8 cellular contexts compared by ENCODE assay signal in the genomic region with DNA sequence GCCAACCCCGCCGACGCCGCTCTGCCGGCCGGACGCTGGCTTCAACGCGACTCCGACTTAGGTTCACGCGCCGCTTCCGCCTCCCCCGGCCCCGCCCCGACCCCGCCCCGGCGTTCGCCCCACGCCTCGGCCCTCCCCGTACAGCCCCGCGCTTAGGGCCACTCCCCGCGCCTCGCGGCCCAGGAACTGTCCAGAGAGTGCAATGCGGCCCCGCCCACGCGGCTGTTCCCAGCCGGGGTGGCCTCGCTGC. TPM values are rescaled to one million over a fixed set of nuclear protein-coding genes. Genes with fewer than 3 reads are reported as not detected.
DNase-seq lines count a peak whose midpoint lies in the region; ATAC-seq and TF ChIP-seq lines count a peak whose summit lies in the region.

Gene UBP1 (minus strand): TSS at position 78 of the 250 bp plus-strand sequence. CDS start 557 bp downstream, outside the sequence.

- H3K27ac ChIP-seq in SK-N-MC, result peak within 1 kb of the TSS; percentile 97
- H3K27ac ChIP-seq in urinary bladder (ENCODE audit: low read depth), result peak within 1 kb of the TSS; percentile 92

- under 1% methylated on average over 36 of the region's 36 CpGs for WGBS in urinary bladder

- no peak for DNase-seq in SK-N-MC (ENCODE audit: low read depth, low spot score)
- peak; percentile 99 for DNase-seq in ecto neural progenitor cell (ENCODE audit: low spot score)
- no peak for DNase-seq in mucosa of gallbladder (ENCODE audit: low spot score)
- DNase-seq in SK-N-DZ (ENCODE audit: low spot score), result no peak

- no peak for ATAC-seq in GM21825 (IDR thresholded peaks at IDR 0.05; ENCODE audit: unreplicated experiment)
- no peak for ATAC-seq in GM21526 (IDR thresholded peaks at IDR 0.05; ENCODE audit: low FRiP score, unreplicated experiment)

- H3K36me3 ChIP-seq in SK-N-MC (ENCODE audit: insufficient read depth, low read length) (no peaks in the 10 kb centered on the region), urinary bladder (ENCODE audit: insufficient read depth) (no peaks in the 10 kb centered on the region)

- H3K4me3 ChIP-seq in SK-N-MC (peak within 1 kb of the TSS; percentile 94), urinary bladder (ENCODE audit: low read depth, low read length) (peak within 1 kb of the TSS; percentile 98)

- H3K9me3 ChIP-seq in SK-N-MC (ENCODE audit: low read depth, low read length), result no peaks in the 10 kb centered on the region

- peaks cover 1% of the 10 kb centered on the region for H3K4me1 ChIP-seq in urinary bladder (ENCODE audit: insufficient read depth)

- H3K9ac ChIP-seq in SK-N-MC (ENCODE audit: insufficient read length), result peak within 1 kb of the TSS; percentile 91

- peak; percentile 98 for TF ChIP-seq POLR2A in GM15510 (IDR thresholded peaks at IDR 0.05; ENCODE audit: borderline replicate concordance, extremely low read depth, insufficient read length)

RNA-seq across cellular contexts. Expression of gene UBP1, which starts in this region (rescaled TPM):
- total RNA-seq in mucosa of gallbladder, result 56.9 TPM
- total RNA-seq in urinary bladder, result 59.6 TPM
- polyA plus RNA-seq in urinary bladder, result 53.0 TPM
- polyA plus RNA-seq in SK-N-DZ (2014; cell fraction: cytosol; rRNA removed), result 43.0 and 51.4 TPM in 2 replicates
- 122 and 216 TPM in 2 replicates for polyA plus RNA-seq in SK-N-DZ (2014; cell fraction: nucleus; rRNA removed)
